In genomic region chr19:12085074-12085818, GRCh38 we compare ENCODE assay signal across 23 cellular contexts. TPM values are rescaled to one million over a fixed set of nuclear protein-coding genes. Genes with fewer than 3 reads are reported as not detected.
"Had no signal": no experiment of that assay in that cellular context is flagged by ENCODE, and none has a peak within 500 bp of the region (broad histone marks: within the 10 kb centered on the region; RNA-seq: fewer than 3 reads in every experiment).

No MANE protein-coding gene starts in this region.

- H3K27ac Mint-ChIP-seq: natural killer cell treated with Interleukin-12 subunit alpha and Interleukin-12 subunit beta and Interleukin-15 and Interleukin-18, amount 100 ng/mL, for 72 hours; neural progenitor cell; stimulated activated memory B cell treated with anti-CD40 and anti-IgM and Interleukin-4, amounts not matched to agents 10 μg/mL and 1 μg/mL and 100 μg/mL, for 72 hours; stimulated activated naive CD8-positive, alpha-beta T cell treated with anti-CD3 and anti-CD28 coated beads, Interleukin-15, Interleukin-2, amounts not matched to agents 100 ng/mL and 50 ng/mL, for 24 hours had no signal

- H3K4me1 Mint-ChIP-seq: neural progenitor cell; stimulated activated memory B cell treated with anti-CD40 and anti-IgM and Interleukin-4, amounts not matched to agents 10 μg/mL and 1 μg/mL and 100 μg/mL, for 72 hours had no signal

- H3K36me3 Mint-ChIP-seq: natural killer cell treated with Interleukin-12 subunit alpha and Interleukin-12 subunit beta and Interleukin-15 and Interleukin-18, amount 100 ng/mL, for 72 hours; stimulated activated memory B cell treated with anti-CD40 and anti-IgM and Interleukin-4, amounts not matched to agents 10 μg/mL and 1 μg/mL and 100 μg/mL, for 72 hours had no signal

- H3K27ac ChIP-seq: neural progenitor cell, ovary, right atrium auricular region, tibial artery, upper lobe of right lung, vagina had no signal

- H3K4me3 ChIP-seq: lung, neural progenitor cell, ovary, right atrium auricular region, tibial artery, upper lobe of right lung, vagina had no signal

- ATAC-seq: left colon; left ventricle myocardium superior; natural killer cell treated with Interleukin-12 subunit alpha and Interleukin-12 subunit beta and Interleukin-15 and Interleukin-18, amount 100 ng/mL, for 72 hours; stimulated activated memory B cell treated with anti-CD40 and anti-IgM and Interleukin-4, amounts not matched to agents 10 μg/mL and 1 μg/mL and 100 μg/mL, for 72 hours; upper lobe of right lung had no signal

- DNase-seq: dermis blood vessel endothelial cell; foreskin melanocyte; head of caudate nucleus; hippocampal formation; left colon; left ventricle myocardium superior; mesenchymal stem cell; midbrain; nucleus accumbens; ovary; small intestine; stimulated activated CD4-positive, alpha-beta T cell treated with anti-CD3 and anti-CD28 coated beads, Interleukin-12 subunit alpha, Interleukin-12 subunit beta, amount 100 ng/mL, for 4 hours; stimulated activated CD4-positive, alpha-beta T cell treated with anti-CD3 and anti-CD28 coated beads, Interleukin-4, amount 100 ng/mL, for 1 hour; stimulated activated CD8-positive, alpha-beta memory T cell treated with anti-CD3 and anti-CD28 coated beads, Interleukin-4, amount 100 ng/mL, for 48 hours; tibial artery; upper lobe of right lung had no signal

- H3K27me3 Mint-ChIP-seq: natural killer cell treated with Interleukin-12 subunit alpha and Interleukin-12 subunit beta and Interleukin-15 and Interleukin-18, amount 100 ng/mL, for 72 hours; stimulated activated memory B cell treated with anti-CD40 and anti-IgM and Interleukin-4, amounts not matched to agents 10 μg/mL and 1 μg/mL and 100 μg/mL, for 72 hours; stimulated activated naive CD8-positive, alpha-beta T cell treated with anti-CD3 and anti-CD28 coated beads, Interleukin-15, Interleukin-2, amounts not matched to agents 100 ng/mL and 50 ng/mL, for 24 hours had no signal

- H3K4me1 ChIP-seq: neural progenitor cell, right atrium auricular region, tibial artery, upper lobe of right lung, vagina had no signal

- H3K36me3 ChIP-seq: ovary, right atrium auricular region, upper lobe of right lung, vagina had no signal

- H3K4me3 Mint-ChIP-seq: natural killer cell treated with Interleukin-12 subunit alpha and Interleukin-12 subunit beta and Interleukin-15 and Interleukin-18, amount 100 ng/mL, for 72 hours; neural progenitor cell; stimulated activated memory B cell treated with anti-CD40 and anti-IgM and Interleukin-4, amounts not matched to agents 10 μg/mL and 1 μg/mL and 100 μg/mL, for 72 hours; stimulated activated naive CD8-positive, alpha-beta T cell treated with anti-CD3 and anti-CD28 coated beads, Interleukin-15, Interleukin-2, amounts not matched to agents 100 ng/mL and 50 ng/mL, for 24 hours had no signal

RNA-seq across cellular contexts. Expression of gene ZNF878, which starts 32.5 kb away (rescaled TPM):
- total RNA-seq: upper lobe of right lung had no signal
